Comparison of ENCODE assay signal across 1 cellular context in genomic region chr7:146654048-146654447, GRCh38.
TF ChIP-seq lines count a peak whose summit lies in the region.

No MANE protein-coding gene starts in this region.

TF ChIP-seq in HEK293, 187 proteins besides CTCF, POLR2A, EP300 and RAD21 (continued from another document and continues in another):
- TF ChIP-seq PATZ1 (tag by site-specific recombination; IDR thresholded peaks at IDR 0.05) (0 out of 2 replicates have a peak, but pooled peaks have one; percentile 19), ZNF26 (tag by site-specific recombination; IDR thresholded peaks at IDR 0.05) (no peak), ZNF202 (tag by site-specific recombination; IDR thresholded peaks at IDR 0.05; ENCODE audit: borderline replicate concordance) (no peak), ZBTB1 (tag by site-specific recombination; IDR thresholded peaks at IDR 0.05) (no peak), OSR2 (tag by site-specific recombination; IDR thresholded peaks at IDR 0.05) (peak; percentile 88), KLF1 (tag by site-specific recombination; IDR thresholded peaks at IDR 0.05) (no peak), ZNF776 (tag by site-specific recombination; IDR thresholded peaks at IDR 0.05; ENCODE audit: borderline replicate concordance) (no peak), ZNF596 (tag by site-specific recombination; IDR thresholded peaks at IDR 0.05) (0 out of 2 replicates have a peak, but pooled peaks have one; percentile 36), ZNF555 (tag by site-specific recombination; conservative IDR thresholded peaks at IDR 0.05) (no peak), OVOL3 (tag by site-specific recombination; IDR thresholded peaks at IDR 0.05) (no peak), ZNF629 (tag by site-specific recombination; IDR thresholded peaks at IDR 0.05) (peak; percentile 85), ZNF394 (tag by site-specific recombination; IDR thresholded peaks at IDR 0.05; ENCODE audit: borderline replicate concordance) (no peak), ZNF48 (tag by site-specific recombination; IDR thresholded peaks at IDR 0.05) (no peak), PRDM10 (tag by site-specific recombination; IDR thresholded peaks at IDR 0.05) (no peak), ZNF449 (tag by site-specific recombination; IDR thresholded peaks at IDR 0.05) (no peak), MZF1 (tag by site-specific recombination; IDR thresholded peaks at IDR 0.05; ENCODE audit: borderline replicate concordance) (no peak), ZNF114 (tag by site-specific recombination; IDR thresholded peaks at IDR 0.05) (no peak), ZFP37 (tag by site-specific recombination; IDR thresholded peaks at IDR 0.05) (peak; percentile 76; the same call in 1 of the 2 replicates), ELK4 (IDR thresholded peaks at IDR 0.05; ENCODE audit: borderline replicate concordance, low read depth, low read length) (no peak), ZNF24 (tag by site-specific recombination; IDR thresholded peaks at IDR 0.05) (0 out of 2 replicates have a peak, but pooled peaks have one; percentile 40), ZNF174 (tag by site-specific recombination; IDR thresholded peaks at IDR 0.05) (no peak), ZNF501 (tag by site-specific recombination; IDR thresholded peaks at IDR 0.05) (no peak), PRDM4 (tag by site-specific recombination; IDR thresholded peaks at IDR 0.05) (peak; percentile 60; the same call in 1 of the 2 replicates), ZBTB49 (tag by site-specific recombination; IDR thresholded peaks at IDR 0.05; ENCODE audit: low read depth) (no peak), ZNF677 (tag by site-specific recombination; IDR thresholded peaks at IDR 0.05) (no peak), ZNF701 (tag by site-specific recombination; IDR thresholded peaks at IDR 0.05) (no peak), PRDM2 (tag by site-specific recombination; IDR thresholded peaks at IDR 0.05; ENCODE audit: borderline replicate concordance) (no peak), ZNF747 (tag by site-specific recombination; IDR thresholded peaks at IDR 0.05) (no peak), ZNF211 (tag by site-specific recombination; IDR thresholded peaks at IDR 0.05; ENCODE audit: low read depth) (no peak), ZNF639 (tag by site-specific recombination; IDR thresholded peaks at IDR 0.05) (peak; percentile 81), ZNF121 (tag by site-specific recombination; IDR thresholded peaks at IDR 0.05) (no peak), ZNF76 (tag by site-specific recombination; IDR thresholded peaks at IDR 0.05; ENCODE audit: borderline replicate concordance, low read depth) (no peak), PRDM1 (tag by site-specific recombination; IDR thresholded peaks at IDR 0.05) (no peak), SALL2 (tag by site-specific recombination; IDR thresholded peaks at IDR 0.05; ENCODE audit: borderline replicate concordance) (no peak), ZFP3 (tag by site-specific recombination; IDR thresholded peaks at IDR 0.05; ENCODE audit: low read depth) (no peak)
